27 cellular contexts compared by ENCODE assay signal in the genomic region with DNA sequence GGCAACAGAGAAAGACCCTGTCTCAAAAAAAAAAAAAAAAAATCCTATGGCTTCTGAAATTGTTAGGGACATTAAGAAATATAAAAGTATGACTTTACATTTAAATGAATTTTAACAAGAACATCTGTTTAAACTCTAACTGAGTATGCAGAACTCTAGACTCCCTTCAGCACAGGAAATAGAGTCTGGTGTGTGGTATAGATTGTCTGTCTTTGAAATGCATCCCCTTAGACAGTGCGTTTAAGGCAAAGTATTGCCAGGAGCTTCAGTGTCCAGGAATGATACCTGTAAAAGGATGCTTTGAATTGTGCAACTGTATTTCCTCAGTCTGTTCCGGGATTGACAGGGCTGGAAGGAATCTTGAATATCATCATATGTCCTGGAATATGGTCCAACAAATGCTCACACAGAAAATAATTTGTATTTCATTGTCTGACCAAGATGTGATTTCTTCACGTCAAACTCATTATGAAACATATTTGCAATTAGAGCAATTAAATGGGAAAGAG.
"Had no signal": no experiment of that assay in that cellular context is flagged by ENCODE, and none has a peak within 500 bp of the region (broad histone marks: within the 10 kb centered on the region; RNA-seq: fewer than 3 reads in every experiment).

No MANE protein-coding gene starts in this region.

- H3K9me3 ChIP-seq: left lung, lower lobe of right lung, neutrophil, ovary, right atrium auricular region, suprapubic skin, thoracic aorta, tibial artery, upper lobe of right lung had no signal

- H3K27me3 ChIP-seq: left lung, neural progenitor cell, neutrophil, ovary, right atrium auricular region, suprapubic skin, tibial artery, upper lobe of right lung had no signal

- H2AFZ ChIP-seq: neural progenitor cell had no signal

- DNase-seq: hippocampal formation; kidney glomerular epithelial cell; left colon; left lung; lower lobe of right lung; mammary epithelial cell; mesenchymal stem cell; naive B cell; natural killer cell; nephron progenitor cell; occipital lobe; ovary; stimulated activated CD4-positive, alpha-beta T cell treated with anti-CD3 and anti-CD28 coated beads, Interleukin-4, amount 100 ng/mL, for 24 hours; stimulated activated naive CD4-positive, alpha-beta T cell; tibial artery; trophoblast cell; upper lobe of right lung had no signal

- H3K36me3 ChIP-seq: left lung, lower lobe of right lung, neural progenitor cell, neutrophil, ovary, suprapubic skin, upper lobe of right lung had no signal

- H3K27ac ChIP-seq: left lung, lower lobe of right lung, neural progenitor cell, neutrophil, ovary, right atrium auricular region, skin epidermis, suprapubic skin, upper lobe of right lung had no signal

- FAIRE-seq: keratinocyte, urothelium cell line had no signal

- H3K4me1 ChIP-seq: left lung, lower lobe of right lung, neural progenitor cell, right atrium auricular region, suprapubic skin, upper lobe of right lung had no signal

- H3K9ac ChIP-seq: neural progenitor cell had no signal

- H3K4me2 ChIP-seq: neural progenitor cell had no signal

- H3K4me3 ChIP-seq: left lung, lower lobe of right lung, neural progenitor cell, ovary, right atrium auricular region, skin epidermis, suprapubic skin, thoracic aorta, tibial artery, upper lobe of right lung had no signal

- ATAC-seq: left colon; left lung; lower lobe of right lung; natural killer cell; sciatic nerve; stimulated activated effector memory CD8-positive, alpha-beta T cell treated with anti-CD3 and anti-CD28 coated beads, Interleukin-12 subunit alpha, Interleukin-12 subunit beta, amount 100 ng/mL, for 72 hours; upper lobe of right lung had no signal
